ENCODE assay signal across 1 cellular context in the genomic region with DNA sequence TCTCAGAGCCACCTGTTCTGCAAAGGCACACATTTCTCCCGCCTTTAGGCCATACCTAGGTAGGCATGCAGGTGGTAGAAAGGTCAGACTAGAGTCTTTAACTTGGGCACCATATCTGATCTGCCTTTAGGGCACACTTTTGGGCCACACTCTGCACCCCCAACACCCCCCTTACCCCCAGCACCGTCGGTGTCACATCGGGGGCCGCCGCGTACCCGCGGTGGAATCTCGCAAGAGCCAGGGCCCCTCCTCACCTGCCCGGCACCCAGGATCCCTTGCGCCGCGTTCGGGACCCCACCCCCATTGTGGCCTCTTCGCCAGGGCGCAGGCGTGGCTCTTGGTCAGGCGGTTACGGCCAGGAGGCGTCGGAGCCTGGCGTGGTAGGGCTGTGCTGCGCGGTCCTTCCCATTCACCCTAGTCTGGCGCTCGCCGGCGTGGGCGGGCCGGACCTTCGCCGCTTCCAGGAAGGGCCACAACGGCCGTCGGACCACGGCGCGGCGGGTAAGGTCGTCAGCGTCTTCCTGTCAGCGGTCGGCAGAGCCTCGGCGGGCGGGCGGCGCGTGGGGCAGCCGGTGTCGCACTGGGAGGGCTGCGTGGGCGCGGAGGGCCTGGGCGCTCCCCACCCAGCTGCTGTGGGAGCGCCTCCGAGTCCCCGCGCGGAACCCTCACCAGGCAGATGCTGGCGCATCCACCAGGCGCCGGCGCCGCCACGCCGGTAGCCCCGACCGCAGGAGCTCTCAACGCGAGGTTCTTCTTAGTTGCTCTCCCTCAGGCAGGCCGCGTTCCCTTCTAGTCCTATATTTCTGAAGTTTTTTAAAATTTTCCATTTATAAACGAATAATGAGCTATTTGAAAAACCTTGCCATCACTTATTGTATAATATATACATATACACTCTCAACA.
TF ChIP-seq lines count a peak whose summit lies in the region.

Gene DNAH14, plus strand, starts transcription at position 341 of the 903 bp plus-strand sequence. CDS start 23,028 bp downstream, outside the sequence.

TF ChIP-seq in HEK293, 187 proteins besides CTCF, POLR2A, EP300 and RAD21 (continued from another document and continues in another):
- TF ChIP-seq, protein P1, sequence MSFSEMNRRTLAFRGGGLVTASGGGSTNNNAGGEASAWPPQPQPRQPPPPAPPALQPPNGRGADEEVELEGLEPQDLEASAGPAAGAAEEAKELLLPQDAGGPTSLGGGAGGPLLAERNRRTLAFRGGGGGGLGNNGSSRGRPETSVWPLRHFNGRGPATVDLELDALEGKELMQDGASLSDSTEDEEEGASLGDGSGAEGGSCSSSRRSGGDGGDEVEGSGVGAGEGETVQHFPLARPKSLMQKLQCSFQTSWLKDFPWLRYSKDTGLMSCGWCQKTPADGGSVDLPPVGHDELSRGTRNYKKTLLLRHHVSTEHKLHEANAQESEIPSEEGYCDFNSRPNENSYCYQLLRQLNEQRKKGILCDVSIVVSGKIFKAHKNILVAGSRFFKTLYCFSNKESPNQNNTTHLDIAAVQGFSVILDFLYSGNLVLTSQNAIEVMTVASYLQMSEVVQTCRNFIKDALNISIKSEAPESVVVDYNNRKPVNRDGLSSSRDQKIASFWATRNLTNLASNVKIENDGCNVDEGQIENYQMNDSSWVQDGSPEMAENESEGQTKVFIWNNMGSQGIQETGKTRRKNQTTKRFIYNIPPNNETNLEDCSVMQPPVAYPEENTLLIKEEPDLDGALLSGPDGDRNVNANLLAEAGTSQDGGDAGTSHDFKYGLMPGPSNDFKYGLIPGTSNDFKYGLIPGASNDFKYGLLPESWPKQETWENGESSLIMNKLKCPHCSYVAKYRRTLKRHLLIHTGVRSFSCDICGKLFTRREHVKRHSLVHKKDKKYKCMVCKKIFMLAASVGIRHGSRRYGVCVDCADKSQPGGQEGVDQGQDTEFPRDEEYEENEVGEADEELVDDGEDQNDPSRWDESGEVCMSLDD (tag by site-specific recombination; IDR thresholded peaks at IDR 0.05) = peak; percentile 97
- TF ChIP-seq SP2 (tag by site-specific recombination; IDR thresholded peaks at IDR 0.05) (peak; percentile 92), ZNF311 (tag by site-specific recombination; IDR thresholded peaks at IDR 0.05; ENCODE audit: borderline replicate concordance) (no peak), ZNF248 (tag by site-specific recombination; IDR thresholded peaks at IDR 0.05) (no peak), ZNF112 (tag by site-specific recombination; IDR thresholded peaks at IDR 0.05) (no peak), KLF10 (tag by site-specific recombination; IDR thresholded peaks at IDR 0.05) (peak; percentile 33; the same call in 1 of the 2 replicates), OVOL3 (tag by site-specific recombination; IDR thresholded peaks at IDR 0.05) (no peak), ZNF121 (tag by site-specific recombination; IDR thresholded peaks at IDR 0.05) (peak; percentile 98), ZBTB48 (tag by site-specific recombination; IDR thresholded peaks at IDR 0.05) (peak; percentile 97), ZNF155 (tag by site-specific recombination; IDR thresholded peaks at IDR 0.05) (no peak), ZNF423 (tag by site-specific recombination; IDR thresholded peaks at IDR 0.05) (0 out of 2 replicates have a peak, but pooled peaks have one; percentile 5), ZNF140 (tag by site-specific recombination; IDR thresholded peaks at IDR 0.05) (no peak), ZNF24 (tag by site-specific recombination; IDR thresholded peaks at IDR 0.05) (peak; percentile 61; the same call in 1 of the 2 replicates), ZNF768 (tag by site-specific recombination; IDR thresholded peaks at IDR 0.05) (peak; percentile 12; the same call in 1 of the 2 replicates), ZNF560 (tag by site-specific recombination; IDR thresholded peaks at IDR 0.05; ENCODE audit: borderline replicate concordance) (peak; percentile 24; the same call in 1 of the 2 replicates), ZNF843 (tag by site-specific recombination; IDR thresholded peaks at IDR 0.05) (peak; percentile 71; the same call in 1 of the 2 replicates), ZNF704 (tag by site-specific recombination; IDR thresholded peaks at IDR 0.05) (no peak), ZNF10 (tag by site-specific recombination; IDR thresholded peaks at IDR 0.05) (0 out of 2 replicates have a peak, but pooled peaks have one; percentile 15), ZNF610 (tag by site-specific recombination; IDR thresholded peaks at IDR 0.05; ENCODE audit: borderline replicate concordance) (peak; percentile 62; the same call in 1 of the 2 replicates), YY1 (tag by site-specific recombination; IDR thresholded peaks at IDR 0.05) (peak; percentile 56; the same call in 1 of the 2 replicates), ZNF280C (tag by site-specific recombination; IDR thresholded peaks at IDR 0.05) (no peak), ZNF701 (tag by site-specific recombination; IDR thresholded peaks at IDR 0.05) (no peak), TRIM28 (IDR thresholded peaks at IDR 0.05; ENCODE audit: borderline replicate concordance, low read length) (no peak), ZNF776 (tag by site-specific recombination; IDR thresholded peaks at IDR 0.05; ENCODE audit: borderline replicate concordance) (no peak), ZFP3 (tag by site-specific recombination; IDR thresholded peaks at IDR 0.05; ENCODE audit: low read depth) (no peak), SCRT2 (tag by site-specific recombination; IDR thresholded peaks at IDR 0.05) (peak; percentile 97), ZNF529 (tag by site-specific recombination; IDR thresholded peaks at IDR 0.05; ENCODE audit: insufficient replicate concordance) (peak; percentile 1), ZNF211 (tag by site-specific recombination; IDR thresholded peaks at IDR 0.05; ENCODE audit: low read depth) (no peak), SETDB1 (IDR thresholded peaks at IDR 0.05; ENCODE audit: insufficient read length, low read length) (no peak), ZFP37 (tag by site-specific recombination; IDR thresholded peaks at IDR 0.05) (peak; percentile 91), RBAK (tag by site-specific recombination; IDR thresholded peaks at IDR 0.05) (no peak), ZNF391 (tag by site-specific recombination; IDR thresholded peaks at IDR 0.05; ENCODE audit: borderline replicate concordance, low read depth) (no peak; the same call in none of the 2 replicates), ZNF521 (tag by site-specific recombination; IDR thresholded peaks at IDR 0.05) (no peak), GLI4 (tag by site-specific recombination; IDR thresholded peaks at IDR 0.05) (peak; percentile 14; the same call in 1 of the 2 replicates), ZNF266 (tag by site-specific recombination; IDR thresholded peaks at IDR 0.05; ENCODE audit: low read depth) (no peak), ZNF174 (tag by site-specific recombination; IDR thresholded peaks at IDR 0.05) (no peak)
- TF ChIP-seq, protein P2, sequence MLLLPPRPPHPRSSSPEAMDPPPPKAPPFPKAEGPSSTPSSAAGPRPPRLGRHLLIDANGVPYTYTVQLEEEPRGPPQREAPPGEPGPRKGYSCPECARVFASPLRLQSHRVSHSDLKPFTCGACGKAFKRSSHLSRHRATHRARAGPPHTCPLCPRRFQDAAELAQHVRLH (tag by site-specific recombination; IDR thresholded peaks at IDR 0.05) = peak; percentile 71; the same call in 1 of the 2 replicates
- TF ChIP-seq, protein P3, sequence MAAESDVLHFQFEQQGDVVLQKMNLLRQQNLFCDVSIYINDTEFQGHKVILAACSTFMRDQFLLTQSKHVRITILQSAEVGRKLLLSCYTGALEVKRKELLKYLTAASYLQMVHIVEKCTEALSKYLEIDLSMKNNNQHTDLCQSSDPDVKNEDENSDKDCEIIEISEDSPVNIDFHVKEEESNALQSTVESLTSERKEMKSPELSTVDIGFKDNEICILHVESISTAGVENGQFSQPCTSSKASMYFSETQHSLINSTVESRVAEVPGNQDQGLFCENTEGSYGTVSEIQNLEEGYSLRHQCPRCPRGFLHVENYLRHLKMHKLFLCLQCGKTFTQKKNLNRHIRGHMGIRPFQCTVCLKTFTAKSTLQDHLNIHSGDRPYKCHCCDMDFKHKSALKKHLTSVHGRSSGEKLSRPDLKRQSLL (tag by site-specific recombination; IDR thresholded peaks at IDR 0.05) = peak; percentile 66; the same call in 1 of the 2 replicates
- TF ChIP-seq, protein P4, sequence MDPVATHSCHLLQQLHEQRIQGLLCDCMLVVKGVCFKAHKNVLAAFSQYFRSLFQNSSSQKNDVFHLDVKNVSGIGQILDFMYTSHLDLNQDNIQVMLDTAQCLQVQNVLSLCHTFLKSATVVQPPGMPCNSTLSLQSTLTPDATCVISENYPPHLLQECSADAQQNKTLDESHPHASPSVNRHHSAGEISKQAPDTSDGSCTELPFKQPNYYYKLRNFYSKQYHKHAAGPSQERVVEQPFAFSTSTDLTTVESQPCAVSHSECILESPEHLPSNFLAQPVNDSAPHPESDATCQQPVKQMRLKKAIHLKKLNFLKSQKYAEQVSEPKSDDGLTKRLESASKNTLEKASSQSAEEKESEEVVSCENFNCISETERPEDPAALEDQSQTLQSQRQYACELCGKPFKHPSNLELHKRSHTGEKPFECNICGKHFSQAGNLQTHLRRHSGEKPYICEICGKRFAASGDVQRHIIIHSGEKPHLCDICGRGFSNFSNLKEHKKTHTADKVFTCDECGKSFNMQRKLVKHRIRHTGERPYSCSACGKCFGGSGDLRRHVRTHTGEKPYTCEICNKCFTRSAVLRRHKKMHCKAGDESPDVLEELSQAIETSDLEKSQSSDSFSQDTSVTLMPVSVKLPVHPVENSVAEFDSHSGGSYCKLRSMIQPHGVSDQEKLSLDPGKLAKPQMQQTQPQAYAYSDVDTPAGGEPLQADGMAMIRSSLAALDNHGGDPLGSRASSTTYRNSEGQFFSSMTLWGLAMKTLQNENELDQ (tag by site-specific recombination; IDR thresholded peaks at IDR 0.05; ENCODE audit: low read depth) = no peak
- TF ChIP-seq, protein P5, sequence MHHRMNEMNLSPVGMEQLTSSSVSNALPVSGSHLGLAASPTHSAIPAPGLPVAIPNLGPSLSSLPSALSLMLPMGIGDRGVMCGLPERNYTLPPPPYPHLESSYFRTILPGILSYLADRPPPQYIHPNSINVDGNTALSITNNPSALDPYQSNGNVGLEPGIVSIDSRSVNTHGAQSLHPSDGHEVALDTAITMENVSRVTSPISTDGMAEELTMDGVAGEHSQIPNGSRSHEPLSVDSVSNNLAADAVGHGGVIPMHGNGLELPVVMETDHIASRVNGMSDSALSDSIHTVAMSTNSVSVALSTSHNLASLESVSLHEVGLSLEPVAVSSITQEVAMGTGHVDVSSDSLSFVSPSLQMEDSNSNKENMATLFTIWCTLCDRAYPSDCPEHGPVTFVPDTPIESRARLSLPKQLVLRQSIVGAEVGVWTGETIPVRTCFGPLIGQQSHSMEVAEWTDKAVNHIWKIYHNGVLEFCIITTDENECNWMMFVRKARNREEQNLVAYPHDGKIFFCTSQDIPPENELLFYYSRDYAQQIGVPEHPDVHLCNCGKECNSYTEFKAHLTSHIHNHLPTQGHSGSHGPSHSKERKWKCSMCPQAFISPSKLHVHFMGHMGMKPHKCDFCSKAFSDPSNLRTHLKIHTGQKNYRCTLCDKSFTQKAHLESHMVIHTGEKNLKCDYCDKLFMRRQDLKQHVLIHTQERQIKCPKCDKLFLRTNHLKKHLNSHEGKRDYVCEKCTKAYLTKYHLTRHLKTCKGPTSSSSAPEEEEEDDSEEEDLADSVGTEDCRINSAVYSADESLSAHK (tag by site-specific recombination; IDR thresholded peaks at IDR 0.05) = no peak
- TF ChIP-seq, protein P6, sequence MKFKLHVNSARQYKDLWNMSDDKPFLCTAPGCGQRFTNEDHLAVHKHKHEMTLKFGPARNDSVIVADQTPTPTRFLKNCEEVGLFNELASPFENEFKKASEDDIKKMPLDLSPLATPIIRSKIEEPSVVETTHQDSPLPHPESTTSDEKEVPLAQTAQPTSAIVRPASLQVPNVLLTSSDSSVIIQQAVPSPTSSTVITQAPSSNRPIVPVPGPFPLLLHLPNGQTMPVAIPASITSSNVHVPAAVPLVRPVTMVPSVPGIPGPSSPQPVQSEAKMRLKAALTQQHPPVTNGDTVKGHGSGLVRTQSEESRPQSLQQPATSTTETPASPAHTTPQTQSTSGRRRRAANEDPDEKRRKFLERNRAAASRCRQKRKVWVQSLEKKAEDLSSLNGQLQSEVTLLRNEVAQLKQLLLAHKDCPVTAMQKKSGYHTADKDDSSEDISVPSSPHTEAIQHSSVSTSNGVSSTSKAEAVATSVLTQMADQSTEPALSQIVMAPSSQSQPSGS (tag by site-specific recombination; IDR thresholded peaks at IDR 0.05; ENCODE audit: low read depth) = no peak
- TF ChIP-seq, protein P7, sequence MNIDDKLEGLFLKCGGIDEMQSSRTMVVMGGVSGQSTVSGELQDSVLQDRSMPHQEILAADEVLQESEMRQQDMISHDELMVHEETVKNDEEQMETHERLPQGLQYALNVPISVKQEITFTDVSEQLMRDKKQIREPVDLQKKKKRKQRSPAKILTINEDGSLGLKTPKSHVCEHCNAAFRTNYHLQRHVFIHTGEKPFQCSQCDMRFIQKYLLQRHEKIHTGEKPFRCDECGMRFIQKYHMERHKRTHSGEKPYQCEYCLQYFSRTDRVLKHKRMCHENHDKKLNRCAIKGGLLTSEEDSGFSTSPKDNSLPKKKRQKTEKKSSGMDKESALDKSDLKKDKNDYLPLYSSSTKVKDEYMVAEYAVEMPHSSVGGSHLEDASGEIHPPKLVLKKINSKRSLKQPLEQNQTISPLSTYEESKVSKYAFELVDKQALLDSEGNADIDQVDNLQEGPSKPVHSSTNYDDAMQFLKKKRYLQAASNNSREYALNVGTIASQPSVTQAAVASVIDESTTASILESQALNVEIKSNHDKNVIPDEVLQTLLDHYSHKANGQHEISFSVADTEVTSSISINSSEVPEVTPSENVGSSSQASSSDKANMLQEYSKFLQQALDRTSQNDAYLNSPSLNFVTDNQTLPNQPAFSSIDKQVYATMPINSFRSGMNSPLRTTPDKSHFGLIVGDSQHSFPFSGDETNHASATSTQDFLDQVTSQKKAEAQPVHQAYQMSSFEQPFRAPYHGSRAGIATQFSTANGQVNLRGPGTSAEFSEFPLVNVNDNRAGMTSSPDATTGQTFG (tag by site-specific recombination; IDR thresholded peaks at IDR 0.05; ENCODE audit: borderline replicate concordance) = no peak
